Comparison of ENCODE assay signal across 26 cellular contexts in the genomic region with DNA sequence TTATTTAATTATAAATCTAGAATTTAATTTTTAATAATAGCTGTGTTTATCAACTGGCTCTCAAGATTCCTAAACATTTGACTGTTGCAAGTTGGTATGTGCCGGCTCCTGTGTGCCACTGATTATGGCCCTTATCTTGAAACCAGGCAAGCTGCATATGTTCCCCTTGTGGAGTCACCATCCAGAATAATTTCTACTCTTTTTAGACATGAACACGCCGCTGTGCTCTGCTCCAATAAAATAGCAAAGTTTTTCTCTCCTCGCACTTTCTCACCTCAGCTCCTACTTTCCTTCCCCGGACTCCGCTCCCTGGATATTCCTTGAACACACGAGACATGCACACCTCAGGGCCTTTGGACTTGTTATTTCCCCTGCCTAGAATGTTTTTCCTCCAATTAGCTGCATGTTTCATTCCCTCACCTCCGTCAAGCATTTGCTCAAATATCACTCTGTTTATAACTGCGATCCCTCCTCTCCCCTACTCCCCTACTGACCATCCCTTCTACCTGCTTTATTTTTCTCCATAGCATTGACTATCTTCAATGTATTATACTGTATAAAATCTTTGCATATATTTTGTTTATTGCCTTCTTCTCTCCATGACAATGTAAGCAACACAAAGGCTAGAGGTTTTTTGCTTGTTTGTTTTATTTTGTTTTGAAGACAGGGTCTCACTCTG. TPM values are rescaled to one million over a fixed set of nuclear protein-coding genes. Genes with fewer than 3 reads are reported as not detected.
"Had no signal": no experiment of that assay in that cellular context is flagged by ENCODE, and none has a peak within 500 bp of the region (broad histone marks: within the 10 kb centered on the region; RNA-seq: fewer than 3 reads in every experiment).

No MANE protein-coding gene starts in this region.

- H3K4me3 ChIP-seq: ascending aorta, body of pancreas, PC-9 had no signal

- H3K4me1 ChIP-seq: ascending aorta, body of pancreas had no signal

- H3K27me3 ChIP-seq: ascending aorta, body of pancreas had no signal

- H3K36me3 ChIP-seq: ascending aorta had no signal

- ATAC-seq: activated CD8-positive, alpha-beta memory T cell treated with anti-CD3 and anti-CD28 coated beads, Interleukin-2, amount 10 ng/mL, durations not matched to agents 7 days and 5 days; body of pancreas had no signal

- DNase-seq: activated B cell treated with CpG ODN at 0.5 μM for 24 hours; activated CD4-positive, alpha-beta T cell treated with anti-CD3 and anti-CD28 coated beads for 1 hour; activated CD4-positive, alpha-beta T cell treated with anti-CD3 and anti-CD28 coated beads, Interleukin-2, amount 10 ng/mL, durations not matched to agents 24 days and 14 days; activated CD4-positive, alpha-beta T cell treated with anti-CD3 and anti-CD28 coated beads, Interleukin-2, amount 50 U/mL, for 48 hours; activated CD8-positive, alpha-beta memory T cell treated with anti-CD3 and anti-CD28 coated beads, Interleukin-2, amount 10 ng/mL, durations not matched to agents 7 days and 5 days; activated effector memory CD4-positive, alpha-beta T cell treated with Interleukin-2 at 50 U/mL for 16 hours; activated naive CD4-positive, alpha-beta T cell; activated T-cell treated with anti-CD3 and anti-CD28 coated beads, Interleukin-2, amount 50 U/mL, for 24 hours; body of pancreas; Kasumi-1; KBM-7; NCI-H1105 treated with DMSO at 0.1 percent for 48 hours; NCI-H1436 treated with DMSO at 0.1 percent for 48 hours; NCI-H187; NCI-H2081; NCI-H510A treated with DMSO at 0.1 percent for 48 hours; NCI-H69; NK-92 treated with Interleukin-12 subunit alpha and Interleukin-12 subunit beta, amount 100 ng/mL, for 24 hours; PC-9; SHP77 treated with DMSO at 0.1 percent for 48 hours; T-helper 2 cell; T1000 had no signal

- H3K9me3 ChIP-seq: ascending aorta, body of pancreas had no signal

- H3K27ac ChIP-seq: ascending aorta, body of pancreas, PC-9 had no signal

RNA-seq across cellular contexts. Expression of a gene that starts 26.1 kb away (rescaled TPM):
- total RNA-seq: activated B cell treated with CpG ODN at 0.5 μM for 24 hours; activated CD4-positive, alpha-beta T cell treated with anti-CD3 and anti-CD28 coated beads, Interleukin-2, amount 10 ng/mL, durations not matched to agents 24 days and 14 days; activated CD8-positive, alpha-beta memory T cell treated with anti-CD3 and anti-CD28 coated beads, Interleukin-2, amount 10 ng/mL, durations not matched to agents 7 days and 5 days; activated T-helper 1 cell treated with anti-CD3 and anti-CD28 coated beads, Interleukin-12 subunit alpha, Interleukin-12 subunit beta, Interleukin-2, Interleukin-4 antibody, amounts not matched to agents 30 ng/mL and 10 ng/mL and 1 ng/mL, durations not matched to agents 14 hours and 24 hours and 36 hours; ascending aorta; bronchial epithelial cell; PC-9; SK-MEL-5 had no signal
